Comparison of ENCODE assay signal across 24 cellular contexts in the genomic region with DNA sequence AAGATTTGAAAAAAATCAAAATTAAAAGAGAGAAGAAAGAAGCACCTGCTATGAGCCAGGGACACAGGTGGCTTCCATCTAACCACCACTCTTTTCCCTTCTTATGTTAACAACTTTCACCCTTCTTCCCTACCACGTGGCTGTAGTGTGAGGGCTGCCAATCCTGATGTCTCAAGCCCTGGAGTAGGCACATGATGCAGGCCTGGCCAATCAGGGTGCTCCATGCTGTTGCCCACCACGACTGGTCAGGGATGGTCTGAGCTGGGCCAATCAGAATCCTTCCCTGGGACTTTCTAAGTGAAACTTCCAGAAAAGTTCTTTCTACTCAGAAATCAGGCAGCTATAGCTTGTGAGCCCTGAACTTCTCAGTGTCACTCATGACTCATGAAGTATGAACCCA.
A peak's percentile ranks its signal among the peaks of the same experiment; 100 is the strongest.
DNase-seq lines count a peak whose midpoint lies in the region; ATAC-seq, FAIRE-seq and TF ChIP-seq lines count a peak whose summit lies in the region.
"Had no signal": no experiment of that assay in that cellular context is flagged by ENCODE, and none has a peak within 500 bp of the region (broad histone marks: within the 10 kb centered on the region; RNA-seq: fewer than 3 reads in every experiment).

No MANE protein-coding gene starts in this region.

- peak; percentile 6 for DNase-seq in Right ventricle myocardium superior
- no peak for DNase-seq in right cardiac atrium
- DNase-seq in SK-MEL-5 (ENCODE audit: low read depth, low spot score) = peak; percentile 45
- peak; percentile 17 for DNase-seq in kidney
- DNase-seq in CD8-positive, alpha-beta memory T cell = no peak
- DNase-seq: 8988T; AML-193; C1 segment of cervical spinal cord; CD8-positive, alpha-beta T cell; DMS79; H9; NCI-H1694 treated with DMSO at 0.1 percent for 48 hours; NCI-H2081 treated with DMSO at 0.1 percent for 48 hours; NCI-H2171 treated with DMSO at 0.1 percent for 48 hours; NCI-H526; PC-9; RPMI8226; SHP77 treated with DMSO at 0.1 percent for 48 hours; SK-N-SH had no signal

- ATAC-seq in Right ventricle myocardium superior (ENCODE audit: poor library complexity) (no peak), right cardiac atrium (no peak), GM18868 (IDR thresholded peaks at IDR 0.05; ENCODE audit: unreplicated experiment) (no peak)
- no peak for ATAC-seq in activated T-helper 17 cell treated with anti-CD3 and anti-CD28 coated beads, Interleukin-2, amount 50 U/mL, for 72 hours (replicated peaks)
- ATAC-seq: CD8-positive, alpha-beta T cell; HepG2 had no signal

- no peaks in the 10 kb centered on the region for H3K9me3 Mint-ChIP-seq in CD8-positive, alpha-beta memory T cell
- no peaks in the 10 kb centered on the region for H3K9me3 Mint-ChIP-seq in activated T-helper 17 cell treated with anti-CD3 and anti-CD28 coated beads, Interleukin-2, amount 50 U/mL, for 72 hours
- H3K9me3 Mint-ChIP-seq: CD8-positive, alpha-beta T cell had no signal

- intact Hi-C loops in Right ventricle myocardium superior (cut with DNase I) = no loop called here
- intact Hi-C loops in right cardiac atrium (cut with DNase I) = no loop called here
- intact Hi-C loops in kidney (cut with DNase I) = no loop called here

- in situ Hi-C loops in SK-MEL-5 (cut with HindIII; ENCODE audit: low pct_unique_long_range_greater_than_20kb, low sequenced_read_pairs) = no loop called here

- peaks cover 0 to 2% (median 0%) of the 10 kb centered on the region in 3 donors for H3K36me3 Mint-ChIP-seq in CD8-positive, alpha-beta memory T cell
- H3K36me3 Mint-ChIP-seq in activated T-helper 17 cell treated with anti-CD3 and anti-CD28 coated beads, Interleukin-2, amount 50 U/mL, for 72 hours (ENCODE audit: low read depth) = no peaks in the 10 kb centered on the region

- H3K27ac Mint-ChIP-seq in CD8-positive, alpha-beta memory T cell = no peak overlapping the region
- no peak overlapping the region for H3K27ac Mint-ChIP-seq in activated T-helper 17 cell treated with anti-CD3 and anti-CD28 coated beads, Interleukin-2, amount 50 U/mL, for 72 hours
- H3K27ac Mint-ChIP-seq: CD8-positive, alpha-beta T cell; H9 had no signal

- H3K27me3 ChIP-seq in right cardiac atrium (ENCODE audit: control insufficient read depth, insufficient read depth) = no peaks in the 10 kb centered on the region
- no peaks in the 10 kb centered on the region for H3K27me3 ChIP-seq in CD8-positive, alpha-beta memory T cell (ENCODE audit: insufficient read depth, low read length, poor library complexity, severe bottlenecking)

- H3K27me3 Mint-ChIP-seq in CD8-positive, alpha-beta memory T cell = peaks cover 2 to 12% of the 10 kb centered on the region in 2 donors
- H3K27me3 Mint-ChIP-seq in activated T-helper 17 cell treated with anti-CD3 and anti-CD28 coated beads, Interleukin-2, amount 50 U/mL, for 72 hours = peaks cover 6% of the 10 kb centered on the region

- H3K9ac ChIP-seq in kidney (ENCODE audit: low read length in 2 of 2) = no peak overlapping the region
- H3K9ac ChIP-seq: KMS-11, SK-N-SH had no signal

- no peak overlapping the region for H3K4me3 ChIP-seq in right cardiac atrium (ENCODE audit: low read length)
- H3K4me3 ChIP-seq in kidney (ENCODE audit: low read length in 2 of 2) = no peak overlapping the region
- no peak overlapping the region for H3K4me3 ChIP-seq in CD8-positive, alpha-beta memory T cell (ENCODE audit: low read length)
- H3K4me3 ChIP-seq: PC-9 had no signal

- POLR2A ChIA-PET in CD8-positive, alpha-beta memory T cell (lab: Charles Lee) = no interaction called here

- no peak for TF ChIP-seq CTCF in kidney (IDR thresholded peaks at IDR 0.05; ENCODE audit: borderline replicate concordance, extremely low read depth, insufficient read depth)

- no peaks in the 10 kb centered on the region for H3K36me3 ChIP-seq in kidney (ENCODE audit: control insufficient read depth in 1 of 2, insufficient read depth in 2 of 2, low read length in 2 of 2)
- H3K36me3 ChIP-seq in CD8-positive, alpha-beta memory T cell (ENCODE audit: insufficient read depth, low read length) = no peaks in the 10 kb centered on the region

- 61% methylated on average over 2 of the region's 2 CpGs for WGBS in right cardiac atrium

- H3K4me1 ChIP-seq in right cardiac atrium (ENCODE audit: control insufficient read depth, insufficient read depth, low read length) (no peaks in the 10 kb centered on the region), kidney (ENCODE audit: control insufficient read depth in 1 of 2, insufficient read depth in 1 of 2, low read depth in 1 of 2, low read length in 2 of 2) (no peaks in the 10 kb centered on the region)
- H3K4me1 ChIP-seq in CD8-positive, alpha-beta memory T cell (ENCODE audit: insufficient read depth, low read length) = no peaks in the 10 kb centered on the region

- H3K4me3 Mint-ChIP-seq in CD8-positive, alpha-beta memory T cell = no peak overlapping the region
- no peak overlapping the region for H3K4me3 Mint-ChIP-seq in activated T-helper 17 cell treated with anti-CD3 and anti-CD28 coated beads, Interleukin-2, amount 50 U/mL, for 72 hours
- H3K4me3 Mint-ChIP-seq: CD8-positive, alpha-beta T cell; H9 had no signal

- CTCF ChIA-PET in CD8-positive, alpha-beta memory T cell (lab: Charles Lee) = no interaction called here

- no peak for FAIRE-seq in kidney (lab: Jason Lieb, UNC)
- FAIRE-seq: D721Med, HepG2 had no signal

- H3K4me1 Mint-ChIP-seq in CD8-positive, alpha-beta memory T cell = no peaks in the 10 kb centered on the region
- no peaks in the 10 kb centered on the region for H3K4me1 Mint-ChIP-seq in activated T-helper 17 cell treated with anti-CD3 and anti-CD28 coated beads, Interleukin-2, amount 50 U/mL, for 72 hours

- H3K9me3 ChIP-seq in right cardiac atrium (ENCODE audit: control insufficient read depth, low read length) = no peaks in the 10 kb centered on the region
- no peaks in the 10 kb centered on the region for H3K9me3 ChIP-seq in kidney (ENCODE audit: control insufficient read depth in 1 of 2, low read length in 2 of 2)
- H3K9me3 ChIP-seq in CD8-positive, alpha-beta memory T cell (ENCODE audit: low read length) = no peaks in the 10 kb centered on the region
- H3K9me3 ChIP-seq: SK-N-SH had no signal

- no peak overlapping the region for H3K27ac ChIP-seq in right cardiac atrium (ENCODE audit: low read length)
- no peak overlapping the region for H3K27ac ChIP-seq in kidney (ENCODE audit: low read depth in 2 of 2, low read length in 2 of 2)
- H3K27ac ChIP-seq in CD8-positive, alpha-beta memory T cell (ENCODE audit: low read depth, low read length) = no peak overlapping the region
- H3K27ac ChIP-seq: KMS-11, PC-9 had no signal

Comparison
In these comparisons a context has a peak if more than half of its experiments do, and no peak if none do; other contexts are left out.
1. DNase-seq: peak in Right ventricle myocardium superior (single experiment), SK-MEL-5 (single experiment) and kidney (single experiment); none in right cardiac atrium (0 of 3) and CD8-positive, alpha-beta memory T cell (0 of 5).